Comparison of ENCODE assay signal across 24 cellular contexts in the genomic region with DNA sequence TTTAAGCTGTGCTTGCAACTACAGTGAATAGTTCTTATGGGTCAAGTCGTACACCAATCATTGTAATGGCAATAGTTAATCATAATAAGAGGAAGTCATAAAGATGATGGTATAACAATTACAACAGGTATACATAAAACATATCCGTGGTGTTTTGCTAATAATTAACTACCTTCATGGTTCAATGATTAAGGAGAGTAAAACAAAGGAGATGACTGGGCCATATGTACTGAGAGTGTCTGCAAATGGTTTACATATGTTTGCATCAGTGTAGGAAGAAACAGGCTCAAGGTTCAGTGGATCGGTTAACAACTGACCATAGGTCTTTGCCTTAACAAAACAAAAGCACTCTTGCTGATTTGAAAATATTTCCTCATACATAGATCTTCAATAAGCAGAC.
DNase-seq lines count a peak whose midpoint lies in the region; ATAC-seq and TF ChIP-seq lines count a peak whose summit lies in the region.
"Had no signal": no experiment of that assay in that cellular context is flagged by ENCODE, and none has a peak within 500 bp of the region (broad histone marks: within the 10 kb centered on the region; RNA-seq: fewer than 3 reads in every experiment).

No MANE protein-coding gene starts in this region.

- peaks cover 5% of the 10 kb centered on the region for H3K9me3 Mint-ChIP-seq in activated CD4-positive, alpha-beta T cell treated with anti-CD3 and anti-CD28 coated beads, Interleukin-2, amount 10 ng/mL, durations not matched to agents 24 days and 14 days
- H3K9me3 Mint-ChIP-seq: IgD-negative memory B cell had no signal

- H3K4me1 ChIP-seq in mucosa of descending colon (ENCODE audit: low read depth): peaks cover 7% of the 10 kb centered on the region
- H3K4me1 ChIP-seq: BLaER1 had no signal

- H3K27ac Mint-ChIP-seq in activated CD4-positive, alpha-beta T cell treated with anti-CD3 and anti-CD28 coated beads, Interleukin-2, amount 10 ng/mL, durations not matched to agents 24 days and 14 days: no peak overlapping the region
- H3K27ac Mint-ChIP-seq: CD4-positive, alpha-beta T cell; IgD-negative memory B cell; T-cell had no signal

- H3K4me3 Mint-ChIP-seq in activated CD4-positive, alpha-beta T cell treated with anti-CD3 and anti-CD28 coated beads, Interleukin-2, amount 10 ng/mL, durations not matched to agents 24 days and 14 days: no peak overlapping the region
- H3K4me3 Mint-ChIP-seq: CD4-positive, alpha-beta T cell; IgD-negative memory B cell; T-cell had no signal

- no peaks in the 10 kb centered on the region for H3K9me3 ChIP-seq in mucosa of descending colon
- H3K9me3 ChIP-seq: BLaER1 had no signal

- no peaks in the 10 kb centered on the region for H3K36me3 Mint-ChIP-seq in activated CD4-positive, alpha-beta T cell treated with anti-CD3 and anti-CD28 coated beads, Interleukin-2, amount 10 ng/mL, durations not matched to agents 24 days and 14 days (ENCODE audit: low read depth)
- H3K36me3 Mint-ChIP-seq: IgD-negative memory B cell, T-cell had no signal

- no peak overlapping the region for H3K4me3 ChIP-seq in mucosa of descending colon
- H3K4me3 ChIP-seq: BLaER1 had no signal

- H3K27me3 Mint-ChIP-seq in activated CD4-positive, alpha-beta T cell treated with anti-CD3 and anti-CD28 coated beads, Interleukin-2, amount 10 ng/mL, durations not matched to agents 24 days and 14 days: no peaks in the 10 kb centered on the region
- H3K27me3 Mint-ChIP-seq: CD4-positive, alpha-beta T cell; IgD-negative memory B cell; T-cell had no signal

- no peaks in the 10 kb centered on the region for H3K4me1 Mint-ChIP-seq in activated CD4-positive, alpha-beta T cell treated with anti-CD3 and anti-CD28 coated beads, Interleukin-2, amount 10 ng/mL, durations not matched to agents 24 days and 14 days
- H3K4me1 Mint-ChIP-seq: IgD-negative memory B cell, T-cell had no signal

- no peak for TF ChIP-seq CTCF in mucosa of descending colon (IDR thresholded peaks at IDR 0.05)

- peak; percentile 2 for DNase-seq in activated CD4-positive, alpha-beta T cell treated with anti-CD3 and anti-CD28 coated beads, Interleukin-2, amount 10 ng/mL, durations not matched to agents 24 days and 14 days
- DNase-seq in activated CD4-positive, alpha-beta T cell treated with anti-CD3 and anti-CD28 coated beads for 1 hour: no peak
- peak; percentile 31 for DNase-seq in NCI-H526 treated with DMSO at 0.1 percent for 48 hours (lab: John Stamatoyannopoulos, UW)
- DNase-seq in mucosa of descending colon: no peak
- no peak for DNase-seq in SHP77 (lab: John Stamatoyannopoulos, UW)
- no peak for DNase-seq in OCI-M2 (lab: John Stamatoyannopoulos, UW; ENCODE audit: unreplicated experiment)
- no peak for DNase-seq in NCI-H1092 (lab: John Stamatoyannopoulos, UW)
- no peak for DNase-seq in stimulated activated naive CD8-positive, alpha-beta T cell treated with anti-CD3 and anti-CD28 coated beads, Interleukin-15, Interleukin-2, amounts not matched to agents 100 U/mL and 50 U/mL, for 24 hours
- DNase-seq: ACHN; CD4-positive, alpha-beta T cell; COR-L47; DMS153; GDM1; NCI-H1105 treated with DMSO at 0.1 percent for 48 hours; NCI-H1694; NCI-H2081 treated with DMSO at 0.1 percent for 48 hours; NCI-H2171 treated with DMSO at 0.1 percent for 48 hours; NCI-H524 treated with DMSO at 0.1 percent for 48 hours; PC-3; RPMI8226; T-cell had no signal

- no peaks in the 10 kb centered on the region for H3K36me3 ChIP-seq in mucosa of descending colon (ENCODE audit: low read depth)
- H3K36me3 ChIP-seq: BLaER1 had no signal

- intact Hi-C loops in activated CD4-positive, alpha-beta T cell treated with anti-CD3 and anti-CD28 coated beads, Interleukin-2, amount 10 ng/mL, durations not matched to agents 24 days and 14 days (cut with micrococcal nuclease): no loop called here
- intact Hi-C loops in mucosa of descending colon (cut with DNase I, micrococcal nuclease): no loop called here

- peak; percentile 94 for ATAC-seq in mucosa of descending colon
- ATAC-seq in stimulated activated naive CD8-positive, alpha-beta T cell treated with anti-CD3 and anti-CD28 coated beads, Interleukin-15, Interleukin-2, amounts not matched to agents 100 U/mL and 50 U/mL, for 24 hours: no peak
- ATAC-seq: PC-3, SK-N-SH treated with all-trans-retinoic acid at 6 μM for 48 hours, T-cell had no signal

Comparison
In these comparisons a context has a peak if more than half of its experiments do, and no peak if none do; other contexts are left out.
1. DNase-seq: peak in activated CD4-positive, alpha-beta T cell treated with anti-CD3 and anti-CD28 coated beads, Interleukin-2, amount 10 ng/mL, durations not matched to agents 24 days and 14 days (single experiment) and NCI-H526 treated with DMSO at 0.1 percent for 48 hours (single experiment); none in activated CD4-positive, alpha-beta T cell treated with anti-CD3 and anti-CD28 coated beads for 1 hour (single experiment), mucosa of descending colon (0 of 3), SHP77 (0 of 2), OCI-M2 (single experiment), NCI-H1092 (single experiment) and stimulated activated naive CD8-positive, alpha-beta T cell treated with anti-CD3 and anti-CD28 coated beads, Interleukin-15, Interleukin-2, amounts not matched to agents 100 U/mL and 50 U/mL, for 24 hours (single experiment).